In genomic region chr5:154445422-154446182, GRCh38 we compare ENCODE assay signal across 8 cellular contexts. TPM values are rescaled to one million over a fixed set of nuclear protein-coding genes. Genes with fewer than 3 reads are reported as not detected.
DNase-seq lines count a peak whose midpoint lies in the region; ATAC-seq, FAIRE-seq and TF ChIP-seq lines count a peak whose summit lies in the region.

Gene SAP30L (plus strand): TSS chr5:154445997. CDS start chr5:154446605, 608 bp downstream.

- ATAC-seq in GM19043 (IDR thresholded peaks at IDR 0.05; ENCODE audit: low read depth, unreplicated experiment) (peak; percentile 84), HG03354 (IDR thresholded peaks at IDR 0.05; ENCODE audit: poor library complexity, severe bottlenecking, unreplicated experiment) (peak; percentile 94)

- dilution Hi-C loops in keratinocyte (cut with MboI; ENCODE audit: extremely low pct_ligation_motif_present, low sequenced_read_pairs): no loop called here

- peak within 1 kb of the TSS; percentile 81 for H3K27ac ChIP-seq in keratinocyte (ENCODE audit: control insufficient read depth, insufficient read depth, low read length)

- peak; percentile 85 to 89 for DNase-seq in AML-193 (lab: John Stamatoyannopoulos, UW)
- DNase-seq in NCI-H460 (ENCODE audit: extremely low read depth, low read depth): peak; percentile 93
- DNase-seq in activated CD4-positive, CD25-positive, alpha-beta regulatory T cell treated with anti-CD3 and anti-CD28 coated beads, Interleukin-2, amount 50 U/mL, for 72 hours: peak; percentile 96
- peak; percentile 93 for DNase-seq in cerebellar cortex (ENCODE audit: low spot score)
- peak; percentile 52 for DNase-seq in keratinocyte (ENCODE audit: low read depth, low spot score)
- peak; percentile 89 to 94 (median 94) for DNase-seq in stimulated activated CD4-positive, alpha-beta T cell treated with anti-CD3 and anti-CD28 coated beads, Interleukin-12 subunit alpha, Interleukin-12 subunit beta, amount 100 ng/mL, for 48 hours (ENCODE audit: low read depth in 2 of 3, low spot score in 1 of 3)

- no peaks in the 10 kb centered on the region for H4K20me1 ChIP-seq in keratinocyte (ENCODE audit: control insufficient read depth, extremely low read depth, insufficient read depth, low read length)

- no peak for TF ChIP-seq CTCF in keratinocyte (optimal IDR thresholded peaks at IDR 0.05 in 1 of 3, IDR thresholded peaks at IDR 0.05 in 1 of 3, conservative IDR thresholded peaks at IDR 0.05 in 1 of 3; ENCODE audit: extremely low read depth in 1 of 3, insufficient read depth in 2 of 3, low read length in 3 of 3)

- H3K4me1 ChIP-seq in keratinocyte (ENCODE audit: control insufficient read depth, extremely low read depth, insufficient read depth, low read length): peaks cover 25% of the 10 kb centered on the region

- peaks cover 46% of the 10 kb centered on the region for H3K79me2 ChIP-seq in keratinocyte (ENCODE audit: control insufficient read depth, insufficient read depth, low read length)

- FAIRE-seq in keratinocyte (lab: Jason Lieb, UNC): peak; percentile 58

- H3K27me3 ChIP-seq in keratinocyte (ENCODE audit: control insufficient read depth, extremely low read depth, insufficient read depth, low read length): no peaks in the 10 kb centered on the region

- H3K4me3 ChIP-seq in keratinocyte (ENCODE audit: control insufficient read depth in 2 of 3, extremely low read depth in 1 of 3, insufficient read depth in 2 of 3, low read depth in 1 of 3, low read length in 3 of 3): peak within 1 kb of the TSS; percentile 80 to 99 (median 98)

- H2AFZ ChIP-seq in keratinocyte (ENCODE audit: control insufficient read depth, low read length): peak within 1 kb of the TSS; percentile 99

- no peaks in the 10 kb centered on the region for H3K9me1 ChIP-seq in keratinocyte (ENCODE audit: control insufficient read depth, extremely low read depth, insufficient read depth, low read length)

- H3K36me3 ChIP-seq in keratinocyte (ENCODE audit: control insufficient read depth in 2 of 2, extremely low read depth in 1 of 2, insufficient read depth in 2 of 2, low read length in 2 of 2): peaks cover 5 to 9% of the 10 kb centered on the region in 2 experiments

- no peaks in the 10 kb centered on the region for H3K9me3 ChIP-seq in keratinocyte (ENCODE audit: control insufficient read depth, low read depth, low read length)

- peak within 1 kb of the TSS; percentile 84 for H3K9ac ChIP-seq in keratinocyte (ENCODE audit: control insufficient read depth, extremely low read depth, insufficient read depth, low read length)

- peak within 1 kb of the TSS; percentile 95 for H3K4me2 ChIP-seq in keratinocyte (ENCODE audit: control insufficient read depth, extremely low read depth, insufficient read depth, low read depth, low read length)

RNA-seq across cellular contexts. Expression of gene SAP30L, which starts in this region (rescaled TPM):
- 27.2 and 39.1 TPM in 2 replicates for total RNA-seq in NCI-H460 (2014; rRNA removed; shearing (Covaris generic))
- polyA plus RNA-seq in NCI-H460 (2014; cell fraction: nucleus; rRNA removed): 10.8 and 16.4 TPM in 2 replicates
- polyA plus RNA-seq in keratinocyte: 19.8 to 42.1 TPM (median 29.1 TPM) in 3 replicates
- polyA plus RNA-seq in keratinocyte (2011; ENCODE audit: low read depth): 55.9 TPM
- polyA plus RNA-seq in keratinocyte (2011; cell fraction: cytosol; rRNA removed): 24.2 and 44.2 TPM in 2 replicates
- polyA plus RNA-seq in keratinocyte (2011; cell fraction: nucleus; rRNA removed): 29.2 and 37.2 TPM in 2 replicates
- polyA plus RNA-seq in keratinocyte (2012; ENCODE audit: low replicate concordance): 27.9 and 30.3 TPM in 2 replicates
- polyA minus RNA-seq in keratinocyte: 5.7 to 13.0 TPM (median 11.3 TPM) in 3 replicates
- 13.6 TPM for polyA minus RNA-seq in keratinocyte (2011; cell fraction: cytosol; rRNA and poly(A)+ RNA removed)
- 5.3 and 8.4 TPM in 2 replicates for polyA minus RNA-seq in keratinocyte (2011; cell fraction: nucleus; rRNA and poly(A)+ RNA removed)

Comparison
In these comparisons a context has a peak if more than half of its experiments do, and no peak if none do; other contexts are left out.
1. Peak in every context shown above with its lines: DNase-seq, ATAC-seq, H3K4me3 ChIP-seq and H3K27ac ChIP-seq.